25 cellular contexts compared by ENCODE assay signal in the genomic region with DNA sequence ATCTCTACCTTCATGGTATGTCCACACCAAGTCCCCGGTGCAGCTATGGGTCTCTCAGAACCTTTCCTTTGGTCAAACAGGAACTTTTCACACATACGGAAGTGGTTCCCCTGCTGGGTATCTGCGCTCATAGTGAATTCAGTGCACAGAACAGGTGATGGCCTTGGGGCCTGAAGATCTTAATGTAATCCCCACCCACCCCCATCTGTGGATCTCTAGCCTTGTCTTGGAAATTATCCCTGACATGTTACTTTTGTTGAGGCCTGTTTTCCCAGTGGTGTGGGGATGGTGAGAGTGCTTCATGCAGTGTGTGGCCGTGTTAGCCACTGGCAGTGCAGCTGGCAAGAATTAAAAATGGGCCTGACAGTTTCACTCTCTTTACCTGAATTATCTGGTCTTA.
"Had no signal": no experiment of that assay in that cellular context is flagged by ENCODE, and none has a peak within 500 bp of the region (broad histone marks: within the 10 kb centered on the region; RNA-seq: fewer than 3 reads in every experiment).

No MANE protein-coding gene starts in this region.

- H3K27me3 ChIP-seq: neural progenitor cell, ovary, right lobe of liver, stomach, tibial artery, transverse colon, upper lobe of right lung, uterus had no signal

- H2AFZ ChIP-seq: neural progenitor cell, parathyroid adenoma had no signal

- ATAC-seq: naive thymus-derived CD8-positive, alpha-beta T cell; natural killer cell treated with Interleukin-12 subunit alpha and Interleukin-12 subunit beta and Interleukin-15 and Interleukin-18, amount 100 ng/mL, for 72 hours; psoas muscle; right cardiac atrium; right lobe of liver; stimulated activated effector memory CD8-positive, alpha-beta T cell treated with anti-CD3 and anti-CD28 coated beads, Interleukin-12 subunit alpha, Interleukin-12 subunit beta, amount 100 ng/mL, for 72 hours; stimulated activated naive B cell treated with anti-CD40 and anti-IgM and Interleukin-4, amounts not matched to agents 10 μg/mL and 1 μg/mL and 100 μg/mL, for 72 hours; upper lobe of right lung had no signal

- H3K9me3 ChIP-seq: ovary, psoas muscle, right lobe of liver, sigmoid colon, stomach, thoracic aorta, tibial artery, transverse colon, upper lobe of right lung, uterus had no signal

- DNase-seq: naive thymus-derived CD8-positive, alpha-beta T cell; occipital lobe; ovary; posterior cingulate gyrus; psoas muscle; right cardiac atrium; right lobe of liver; sigmoid colon; small intestine; stimulated activated CD4-positive, alpha-beta T cell treated with anti-CD3 and anti-CD28 coated beads, Interleukin-15, amount 100 ng/mL, for 24 hours; stimulated activated CD4-positive, alpha-beta T cell treated with anti-CD3 and anti-CD28 coated beads, Interleukin-2, amount 100 ng/mL, for 24 hours; stimulated activated CD4-positive, alpha-beta T cell treated with anti-CD3 and anti-CD28 coated beads, Interleukin-2, amount 100 ng/mL, for 48 hours; stimulated activated CD4-positive, alpha-beta T cell treated with anti-CD3 and anti-CD28 coated beads, Interleukin-4, amount 100 ng/mL, for 24 hours; stimulated activated naive B cell treated with anti-CD40 and anti-IgM and Interleukin-4, amounts not matched to agents 10 μg/mL and 1 μg/mL and 100 μg/mL, for 72 hours; stimulated activated naive CD4-positive, alpha-beta T cell treated with Interleukin-2 at 50 U/mL for 16 hours; stomach; tibial artery; transverse colon; upper lobe of right lung; uterus had no signal

- H3K4me1 ChIP-seq: neural progenitor cell, parathyroid adenoma, psoas muscle, right lobe of liver, upper lobe of right lung, uterus had no signal

- H3K36me3 ChIP-seq: neural progenitor cell, ovary, sigmoid colon, tibial artery, transverse colon, uterus had no signal

- H3K9ac ChIP-seq: neural progenitor cell, parathyroid adenoma had no signal

- H3K4me3 ChIP-seq: neural progenitor cell, ovary, psoas muscle, right lobe of liver, sigmoid colon, stomach, thoracic aorta, tibial artery, transverse colon, upper lobe of right lung, uterus had no signal

- H3K79me2 ChIP-seq: parathyroid adenoma had no signal

- H3K27ac ChIP-seq: neural progenitor cell, ovary, parathyroid adenoma, psoas muscle, right lobe of liver, sigmoid colon, thoracic aorta, tibial artery, transverse colon, upper lobe of right lung, uterus had no signal

- H3K4me2 ChIP-seq: neural progenitor cell had no signal
